Comparison of ENCODE assay signal across 8 cellular contexts in genomic region chr10:128178319-128178937, GRCh38. TPM values are rescaled to one million over a fixed set of nuclear protein-coding genes. Genes with fewer than 3 reads are reported as not detected.
DNase-seq lines count a peak whose midpoint lies in the region; ATAC-seq, FAIRE-seq and TF ChIP-seq lines count a peak whose summit lies in the region.

No MANE protein-coding gene starts in this region.

- no peak overlapping the region for H3K27ac Mint-ChIP-seq in Caco-2 (ENCODE audit: unreplicated experiment)

- POLR2A ChIA-PET in Caco-2 (lab: Charles Lee) (no interaction called here), HepG2 (lab: Yijun Ruan, JAX) (no interaction called here)

- H3K27me3 ChIP-seq in Caco-2 (replicated peaks; ENCODE audit: control insufficient read depth, insufficient read depth, low read length) (no peaks in the 10 kb centered on the region), H7 (ENCODE audit: control insufficient read depth, insufficient read depth, low read length) (no peaks in the 10 kb centered on the region), Peyer's patch (no peaks in the 10 kb centered on the region), HepG2 (ENCODE audit: control insufficient read depth in 1 of 2, insufficient read depth in 2 of 2, low read length in 2 of 2) (no peaks in the 10 kb centered on the region)

- intact Hi-C loops in Caco-2 (cut with micrococcal nuclease; ENCODE audit: unreplicated experiment) = loop anchor here (2.0 kb wide), 1 partner anchor 22 kb away; no protein-coding TSS in a partner anchor
- intact Hi-C loops in HepG2 (cut with micrococcal nuclease; ENCODE audit: unreplicated experiment) = no loop called here

- no peak overlapping the region for H3K4me3 Mint-ChIP-seq in Caco-2 (ENCODE audit: unreplicated experiment)

- H3K4me3 ChIP-seq in Caco-2 (ENCODE audit: low read depth, low read length) = no peak overlapping the region
- no peak overlapping the region for H3K4me3 ChIP-seq in H7 (ENCODE audit: insufficient read depth, low read depth, low read length)
- no peak overlapping the region for H3K4me3 ChIP-seq in Peyer's patch
- H3K4me3 ChIP-seq in HepG2 (replicated peaks in 1 of 3; ENCODE audit: insufficient read depth in 1 of 3, low read depth in 2 of 3, low read length in 3 of 3) = no peak overlapping the region

- 0% methylated on average over 6 of the region's 6 CpGs for WGBS in HepG2 (ENCODE audit: low lambda C conversion rate)

- in situ Hi-C loops in HepG2 (cut with HindIII; ENCODE audit: extremely low pct_ligation_motif_present, low pct_unique_long_range_greater_than_20kb) = no loop called here

- no peaks in the 10 kb centered on the region for H3K36me3 ChIP-seq in Caco-2 (ENCODE audit: control insufficient read depth, insufficient read depth, low read length)
- H3K36me3 ChIP-seq in H7 (replicated peaks; ENCODE audit: control insufficient read depth, insufficient read depth, low read length) = no peaks in the 10 kb centered on the region
- H3K36me3 ChIP-seq in Peyer's patch = no peaks in the 10 kb centered on the region
- H3K36me3 ChIP-seq in HepG2 (replicated peaks in 1 of 2; ENCODE audit: control insufficient read depth in 1 of 2, insufficient read depth in 2 of 2, low read length in 2 of 2) = no peaks in the 10 kb centered on the region

- ATAC-seq in HepG2 (peak; percentile 95), HG03139 (IDR thresholded peaks at IDR 0.05; ENCODE audit: unreplicated experiment) (no peak), GM21367 (IDR thresholded peaks at IDR 0.05; ENCODE audit: unreplicated experiment) (no peak)

- no peak for TF ChIP-seq EP300 in HepG2 (IDR thresholded peaks at IDR 0.05; ENCODE audit: low read depth in 2 of 2, low read length in 2 of 2)
- TF ChIP-seq EP300 in HepG2 (CRISPR knock-in tag; IDR thresholded peaks at IDR 0.05; ENCODE audit: borderline replicate concordance) = no peak

- H3K9me3 Mint-ChIP-seq in Caco-2 (ENCODE audit: unreplicated experiment) = peaks cover 28% of the 10 kb centered on the region

- no peak overlapping the region for H3K9ac ChIP-seq in HepG2 (ENCODE audit: insufficient read depth, low read depth, low read length)

- CTCF ChIA-PET in Caco-2 (lab: Charles Lee) = interaction anchor here (0.5 to 1.5 kb wide), 8 partner anchors 12 to 740 kb away, joined by 3 to 4 read pairs (median 3); no protein-coding TSS in a partner anchor
- CTCF ChIA-PET in HepG2 (lab: Yijun Ruan, JAX; ENCODE audit: low intra/inter-chr PET ratio, low total read pairs) = no interaction called here

- DNase-seq in Caco-2 = peak; percentile 45 to 47
- peak; percentile 82 for DNase-seq in H7
- peak in 1 of 3 donors; percentile 58 for DNase-seq in Peyer's patch
- DNase-seq in activated effector memory CD4-positive, alpha-beta T cell treated with Interleukin-2 at 50 U/mL for 16 hours = peak; percentile 31
- DNase-seq in HepG2 (ENCODE audit: low spot score) = peak; percentile 33
- DNase-seq in OCI-M2 (lab: John Stamatoyannopoulos, UW; ENCODE audit: unreplicated experiment) = no peak

- TF ChIP-seq POLR2A in Peyer's patch (IDR thresholded peaks at IDR 0.05) (no peak), HepG2 (IDR thresholded peaks at IDR 0.05; ENCODE audit: insufficient read depth in 1 of 2, low read depth in 2 of 2, low read length in 2 of 2) (no peak)

- peaks cover 3% of the 10 kb centered on the region for H3K4me1 Mint-ChIP-seq in Caco-2 (ENCODE audit: low read depth, unreplicated experiment)

- no peak overlapping the region for H3K4me2 ChIP-seq in HepG2 (ENCODE audit: low read depth, low read length)

- no peaks in the 10 kb centered on the region for H3K79me2 ChIP-seq in HepG2 (ENCODE audit: insufficient read depth, low read length)

- peak; percentile 51 to 53 for TF ChIP-seq CTCF in Caco-2 (IDR thresholded peaks at IDR 0.05; ENCODE audit: insufficient read depth in 1 of 2, low read depth in 1 of 2, low read length in 1 of 2, severe bottlenecking in 1 of 2, unreplicated experiment in 1 of 2)
- TF ChIP-seq CTCF in Peyer's patch (IDR thresholded peaks at IDR 0.05) = peak in 4 of 6 experiments; percentile 19 to 40 (median 32)
- TF ChIP-seq CTCF in HepG2 (CRISPR knock-in tag; IDR thresholded peaks at IDR 0.05) = peak; percentile 65

- BruUV-seq in Caco-2 (replicated peaks; lab: Mats Ljungman, UMichigan) (no TSS peak), HepG2 (replicated peaks; lab: Mats Ljungman, UMichigan) (no TSS peak)

- H3K27ac ChIP-seq in Peyer's patch = no peak overlapping the region
- no peak overlapping the region for H3K27ac ChIP-seq in HepG2 (ENCODE audit: extremely low read length, insufficient read depth, low read length)

- peak; percentile 68 for FAIRE-seq in HepG2 (lab: Jason Lieb, UNC)

- H3K4me1 ChIP-seq in Caco-2 = peaks cover 4% of the 10 kb centered on the region; the same call in 1 of the 2 replicates
- H3K4me1 ChIP-seq in Peyer's patch = no peaks in the 10 kb centered on the region
- H3K4me1 ChIP-seq in HepG2 (ENCODE audit: insufficient read depth, low read length) = peaks cover 18% of the 10 kb centered on the region

- no peaks in the 10 kb centered on the region for H3K36me3 Mint-ChIP-seq in Caco-2 (ENCODE audit: insufficient read depth, unreplicated experiment)

- no peak for TF ChIP-seq RAD21 in HepG2 (CRISPR knock-in tag; IDR thresholded peaks at IDR 0.05)

- no peak overlapping the region for H2AFZ ChIP-seq in HepG2 (ENCODE audit: low read length)

- H3K27me3 Mint-ChIP-seq in Caco-2 (ENCODE audit: insufficient read depth, unreplicated experiment) = peaks cover 10% of the 10 kb centered on the region

- H3K9me3 ChIP-seq in Caco-2 (peaks cover 13% of the 10 kb centered on the region), Peyer's patch (peaks cover 0 to 7% (median 0%) of the 10 kb centered on the region in 4 donors), HepG2 (ENCODE audit: low read length) (no peaks in the 10 kb centered on the region)

- no peaks in the 10 kb centered on the region for H4K20me1 ChIP-seq in HepG2 (ENCODE audit: insufficient read depth, low read length)

TF ChIP-seq in HepG2, 621 proteins besides CTCF, POLR2A, EP300 and RAD21:
- 0 out of 2 replicates have a peak, but pooled peaks have one; percentile 13 for TF ChIP-seq STAG1 (CRISPR knock-in tag; IDR thresholded peaks at IDR 0.05)
- TF ChIP-seq SMC3 (IDR thresholded peaks at IDR 0.05; ENCODE audit: low read length) = 0 out of 2 replicates have a peak, but pooled peaks have one; percentile 25
- no peak for TF ChIP-seq GMEB2 (CRISPR knock-in tag; IDR thresholded peaks at IDR 0.05; ENCODE audit: low read depth)
- TF ChIP-seq XRCC5 (optimal IDR thresholded peaks at IDR 0.05; ENCODE audit: low read length) = peak; percentile 36

RNA-seq across cellular contexts. Expression of gene MKI67, which starts 52.2 kb away (rescaled TPM):
- total RNA-seq in Caco-2 (2022) (111 and 128 TPM in 2 replicates), Peyer's patch (10 to 100 TPM; 11.9 to 74.3 (median 18.9) TPM), HepG2 (2016; rRNA removed; fragmentation: Illumina TruSeq; extraction: Trizol) (22.9 and 54.3 TPM in 2 replicates)
- total RNA-seq in H7 (2014; rRNA removed; shearing (Covaris generic)) = 17.1 and 34.4 TPM in 2 replicates
- total RNA-seq in HepG2 (2016; cell fraction: cytosol; rRNA removed; fragmentation: Illumina TruSeq; extraction: Trizol; ENCODE audit: low read depth) = 2.3 and 2.6 TPM in 2 replicates
- total RNA-seq in HepG2 (2016; cell fraction: insoluble cytoplasmic fraction; rRNA removed; fragmentation: Illumina TruSeq; extraction: Trizol) = 19.0 and 47.1 TPM in 2 replicates
- total RNA-seq in HepG2 (2016; cell fraction: membrane; rRNA removed; fragmentation: Illumina TruSeq; extraction: Trizol) = 8.0 and 10.9 TPM in 2 replicates
- total RNA-seq in HepG2 (2016; cell fraction: nucleus; rRNA removed; fragmentation: Illumina TruSeq; extraction: Trizol) = 63.2 and 64.1 TPM in 2 replicates
- 4.7 and 6.7 TPM in 2 replicates for polyA plus RNA-seq in HepG2 (2011; rRNA removed)
- 5.0 and 5.1 TPM in 2 replicates for polyA plus RNA-seq in HepG2 (2011; cell fraction: cytosol; rRNA removed)
- 10.0 and 14.1 TPM in 2 replicates for polyA plus RNA-seq in HepG2 (2011; cell fraction: nucleus; rRNA removed)
- polyA plus RNA-seq in HepG2 (2012) = 6.6 and 17.1 TPM in 2 replicates
- 1.0 and 1.3 TPM in 2 replicates for polyA plus RNA-seq in HepG2 (2016; cell fraction: cytosol; fragmentation: Illumina TruSeq; extraction: Trizol; ENCODE audit: low read depth)
- polyA plus RNA-seq in HepG2 (2016; cell fraction: insoluble cytoplasmic fraction; fragmentation: Illumina TruSeq; extraction: Trizol; ENCODE audit: low read depth) = 49.6 and 59.8 TPM in 2 replicates
- 2.2 and 3.0 TPM in 2 replicates for polyA plus RNA-seq in HepG2 (2016; cell fraction: membrane; fragmentation: Illumina TruSeq; extraction: Trizol; ENCODE audit: low read depth)
- 88.9 and 112 TPM in 2 replicates for polyA plus RNA-seq in HepG2 (2016; cell fraction: nucleus; fragmentation: Illumina TruSeq; extraction: Trizol; ENCODE audit: insufficient read depth, low read depth)
- polyA minus RNA-seq in HepG2 (2011; rRNA and poly(A)+ RNA removed; ENCODE audit: low replicate concordance) = 8.0 and 51.1 TPM in 2 replicates
- polyA minus RNA-seq in HepG2 (2011; cell fraction: cytosol; rRNA and poly(A)+ RNA removed) = 16.7 and 21.3 TPM in 2 replicates
- polyA minus RNA-seq in HepG2 (2011; cell fraction: nucleus; rRNA and poly(A)+ RNA removed) = 25.5 and 35.3 TPM in 2 replicates
